Comparison of ENCODE assay signal across 17 cellular contexts in genomic region chr12:22527999-22528398, GRCh38. TPM values are rescaled to one million over a fixed set of nuclear protein-coding genes. Genes with fewer than 3 reads are reported as not detected.
DNase-seq lines count a peak whose midpoint lies in the region; ATAC-seq lines count a peak whose summit lies in the region.
"Had no signal": no experiment of that assay in that cellular context is flagged by ENCODE, and none has a peak within 500 bp of the region (broad histone marks: within the 10 kb centered on the region; RNA-seq: fewer than 3 reads in every experiment).

No MANE protein-coding gene starts in this region.

- H3K27me3 ChIP-seq in SJSA1 (replicated peaks): no peaks in the 10 kb centered on the region

- H3K4me1 ChIP-seq in SJSA1 (replicated peaks): peaks cover 22% of the 10 kb centered on the region
- H3K4me1 ChIP-seq: psoas muscle had no signal

- H3K4me3 ChIP-seq in SJSA1: no peak overlapping the region
- H3K4me3 ChIP-seq: K562, psoas muscle, thoracic aorta had no signal

- no peak for ATAC-seq in GM21576 (IDR thresholded peaks at IDR 0.05; ENCODE audit: unreplicated experiment)
- ATAC-seq: K562, left ventricle myocardium superior, psoas muscle had no signal

- no peaks in the 10 kb centered on the region for H3K9me3 ChIP-seq in SJSA1 (replicated peaks)
- H3K9me3 ChIP-seq: thoracic aorta had no signal

- peaks cover 36% of the 10 kb centered on the region for H3K36me3 ChIP-seq in SJSA1

- DNase-seq in ELR (ENCODE audit: low read depth) (peak; percentile 96), SJSA1 (ENCODE audit: low read depth in 1 of 2, low spot score in 2 of 2) (peak in 1 of 2 experiments; percentile 70), fibroblast of peridontal ligament (ENCODE audit: extremely low read depth) (peak; percentile 78), pulmonary artery endothelial cell (ENCODE audit: low read depth, low spot score) (peak; percentile 32), NOMO-1 (lab: John Stamatoyannopoulos, UW; ENCODE audit: unreplicated experiment in 2 of 2) (no peak)
- no peak for DNase-seq in stimulated activated CD4-positive, alpha-beta T cell treated with anti-CD3 and anti-CD28 coated beads, Interleukin-4, amount 100 ng/mL, for 4 hours
- no peak for DNase-seq in activated effector memory CD4-positive, alpha-beta T cell treated with Interleukin-2 at 50 U/mL for 16 hours
- DNase-seq: Calu3; central memory CD4-positive, alpha-beta T cell; left ventricle myocardium superior; naive B cell; NCI-H1105; psoas muscle; WERI-Rb-1 had no signal

- H3K27ac ChIP-seq in SJSA1: peak overlapping the region; percentile 89
- H3K27ac ChIP-seq: psoas muscle, thoracic aorta, WERI-Rb-1 had no signal

RNA-seq across cellular contexts. Expression of gene C2CD5, which starts 16.3 kb away (rescaled TPM):
- total RNA-seq in SJSA1 (2014; rRNA removed; shearing (Covaris generic)): 11.2 and 12.6 TPM in 2 replicates
- total RNA-seq in pulmonary artery endothelial cell: 19.5 and 24.0 TPM in 2 replicates

Comparison
In these comparisons a context has a peak if more than half of its experiments do, and no peak if none do; other contexts are left out.
1. DNase-seq: peak in ELR (single experiment), fibroblast of peridontal ligament (single experiment) and pulmonary artery endothelial cell (single experiment); none in NOMO-1 (0 of 2), stimulated activated CD4-positive, alpha-beta T cell treated with anti-CD3 and anti-CD28 coated beads, Interleukin-4, amount 100 ng/mL, for 4 hours (0 of 2) and activated effector memory CD4-positive, alpha-beta T cell treated with Interleukin-2 at 50 U/mL for 16 hours (single experiment).